ENCODE assay signal across 28 cellular contexts in the genomic region with DNA sequence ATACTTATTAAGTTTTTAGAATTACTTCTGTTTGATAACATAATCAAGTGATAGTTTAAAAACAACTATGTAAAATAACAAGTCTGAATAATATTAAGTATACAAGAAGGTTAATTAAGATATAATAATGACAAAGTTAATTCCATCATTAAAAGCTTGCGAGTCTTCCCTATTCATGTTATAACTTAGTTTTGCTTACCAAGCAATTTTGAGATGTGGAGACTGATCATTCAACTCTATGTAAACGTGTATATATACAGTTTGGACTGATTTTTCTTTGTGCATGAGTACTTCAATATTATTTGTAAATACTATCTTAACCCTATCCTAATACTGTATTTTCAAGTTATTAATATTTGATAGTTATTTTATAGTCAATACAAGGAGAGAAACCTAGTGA.
"Had no signal": no experiment of that assay in that cellular context is flagged by ENCODE, and none has a peak within 500 bp of the region (broad histone marks: within the 10 kb centered on the region; RNA-seq: fewer than 3 reads in every experiment).

No MANE protein-coding gene starts in this region.

- H3K4me2 ChIP-seq: hepatocyte had no signal

- H3K27me3 ChIP-seq: colonic mucosa, esophagus squamous epithelium, gastroesophageal sphincter, heart left ventricle, hepatocyte had no signal

- ATAC-seq: effector memory CD8-positive, alpha-beta T cell; esophagus mucosa; gastroesophageal sphincter; heart left ventricle; left colon; left lobe of liver; left ventricle myocardium superior; lower lobe of right lung; mucosa of descending colon; naive thymus-derived CD8-positive, alpha-beta T cell had no signal

- DNase-seq: colonic mucosa; cortex of kidney; effector CD8-positive, alpha-beta T cell; effector memory CD8-positive, alpha-beta T cell; endodermal cell; erythroblast; esophagus squamous epithelium; foreskin fibroblast; foreskin melanocyte; heart left ventricle; hypothalamus; immature natural killer cell; islet precursor cell; kidney; kidney glomerular epithelial cell; left colon; left ventricle myocardium superior; lower lobe of right lung; mesenchymal stem cell; mucosa of descending colon; naive B cell; naive thymus-derived CD8-positive, alpha-beta T cell had no signal

- H3K9me3 ChIP-seq: colonic mucosa, gastroesophageal sphincter, lower lobe of right lung, mucosa of descending colon had no signal

- H3K27ac ChIP-seq: colonic mucosa, epithelial cell of prostate, esophagus squamous epithelium, gastroesophageal sphincter, heart left ventricle, hepatocyte, lower lobe of right lung had no signal

- H3K4me1 ChIP-seq: colonic mucosa, esophagus squamous epithelium, gastroesophageal sphincter, heart left ventricle, lower lobe of right lung had no signal

- FAIRE-seq: endometrium had no signal

- H3K4me3 ChIP-seq: colonic mucosa, esophagus squamous epithelium, gastroesophageal sphincter, heart left ventricle, hepatocyte, lower lobe of right lung, mucosa of descending colon had no signal

- H3K79me2 ChIP-seq: hepatocyte had no signal

- H2AFZ ChIP-seq: hepatocyte had no signal

- H3K36me3 ChIP-seq: colonic mucosa, esophagus squamous epithelium, gastroesophageal sphincter, heart left ventricle, lower lobe of right lung had no signal
